In genomic region chr17:35021520-35022380, GRCh38 we compare ENCODE assay signal across 8 cellular contexts. TPM values are rescaled to one million over a fixed set of nuclear protein-coding genes. Genes with fewer than 3 reads are reported as not detected.
DNase-seq lines count a peak whose midpoint lies in the region; ATAC-seq, FAIRE-seq and TF ChIP-seq lines count a peak whose summit lies in the region.

No MANE protein-coding gene starts in this region.

- H3K9me3 ChIP-seq in HepG2 (ENCODE audit: low read length): no peaks in the 10 kb centered on the region
- H3K9me3 ChIP-seq in right lobe of liver: no peaks in the 10 kb centered on the region

- peaks cover 39 to 85% of the 10 kb centered on the region in 2 experiments for H3K36me3 ChIP-seq in HepG2 (replicated peaks in 1 of 2; ENCODE audit: control insufficient read depth in 1 of 2, insufficient read depth in 2 of 2, low read length in 2 of 2)
- H3K36me3 ChIP-seq in right lobe of liver: peaks cover 0 to 70% (median 10%) of the 10 kb centered on the region in 4 donors

- peaks cover 6% of the 10 kb centered on the region; the same call in 1 of the 2 replicates for H4K20me1 ChIP-seq in HepG2 (ENCODE audit: insufficient read depth, low read length)

- in situ Hi-C loops in HepG2 (cut with HindIII; ENCODE audit: extremely low pct_ligation_motif_present, low pct_unique_long_range_greater_than_20kb): no loop called here

- H3K27me3 ChIP-seq in HepG2 (ENCODE audit: control insufficient read depth in 1 of 2, insufficient read depth in 2 of 2, low read length in 2 of 2) (no peaks in the 10 kb centered on the region), right lobe of liver (no peaks in the 10 kb centered on the region)

- WGBS in HepG2 (ENCODE audit: low lambda C conversion rate): 99% methylated on average over 11 of the region's 11 CpGs
- 83% methylated on average over 9 of the region's 11 CpGs for WGBS in right lobe of liver (ENCODE audit: insufficient coverage, low coverage, low lambda C conversion rate, missing lambda C conversion rate)

- intact Hi-C loops in HepG2 (cut with micrococcal nuclease; ENCODE audit: unreplicated experiment) (loop anchor here (5.0 kb wide), 1 partner anchor 66 kb away; no protein-coding TSS in a partner anchor), right lobe of liver (cut with DNase I) (no loop called here), natural killer cell (cut with micrococcal nuclease) (loop anchor here (1.0 to 2.0 kb wide), 3 partner anchors 29 to 68 kb away; partner anchors contain the start of gene RFFL)

- POLR2A ChIA-PET in HepG2 (lab: Yijun Ruan, JAX): no interaction called here

- H3K27me3 Mint-ChIP-seq in chondrocyte (ENCODE audit: low read depth): no peaks in the 10 kb centered on the region
- H3K27me3 Mint-ChIP-seq in natural killer cell (ENCODE audit: low read depth in 2 of 2): no peaks in the 10 kb centered on the region

- H2AFZ ChIP-seq in HepG2 (ENCODE audit: low read length): no peak overlapping the region

- no peaks in the 10 kb centered on the region for H3K4me1 ChIP-seq in HepG2 (ENCODE audit: insufficient read depth, low read length)
- H3K4me1 ChIP-seq in right lobe of liver: peaks cover 0 to 22% (median 11%) of the 10 kb centered on the region in 4 donors

- DNase-seq in HepG2 (ENCODE audit: low spot score): no peak
- no peak for DNase-seq in right lobe of liver
- no peak for DNase-seq in chondrocyte (ENCODE audit: low spot score)
- no peak for DNase-seq in natural killer cell
- DNase-seq in hepatic stellate cell (ENCODE audit: low spot score): no peak
- no peak for DNase-seq in NCI-H1417 treated with DMSO at 0.1 percent for 48 hours (lab: John Stamatoyannopoulos, UW)
- no peak for DNase-seq in ureter (ENCODE audit: low spot score)

- no peak overlapping the region for H3K4me2 ChIP-seq in HepG2 (ENCODE audit: low read depth, low read length)

- H3K36me3 Mint-ChIP-seq in chondrocyte (ENCODE audit: low read depth): peaks cover 16% of the 10 kb centered on the region
- peaks cover 8% of the 10 kb centered on the region for H3K36me3 Mint-ChIP-seq in natural killer cell

- TF ChIP-seq RAD21 in HepG2 (CRISPR knock-in tag; IDR thresholded peaks at IDR 0.05): no peak

- TF ChIP-seq EP300 in HepG2 (IDR thresholded peaks at IDR 0.05; ENCODE audit: low read depth in 2 of 2, low read length in 2 of 2): no peak
- TF ChIP-seq EP300 in HepG2 (CRISPR knock-in tag; IDR thresholded peaks at IDR 0.05; ENCODE audit: borderline replicate concordance): no peak

- no peak for FAIRE-seq in HepG2 (lab: Jason Lieb, UNC)

- H3K27ac Mint-ChIP-seq in chondrocyte (ENCODE audit: unreplicated experiment) (peak overlapping the region; percentile 99), natural killer cell (peak overlapping the region; percentile 99)

- no TSS peak for BruUV-seq in HepG2 (replicated peaks; lab: Mats Ljungman, UMichigan)

- H3K4me3 Mint-ChIP-seq in chondrocyte (ENCODE audit: unreplicated experiment) (no peak overlapping the region), natural killer cell (peak overlapping the region; percentile 25)

- H3K27ac ChIP-seq in HepG2 (ENCODE audit: extremely low read length, insufficient read depth, low read length) (no peak overlapping the region), right lobe of liver (peak overlapping the region in 1 of 3 donors; percentile 49)

- ATAC-seq in HepG2: no peak
- ATAC-seq in right lobe of liver: no peak
- ATAC-seq in natural killer cell: no peak
- ATAC-seq in GM21447 (IDR thresholded peaks at IDR 0.05; ENCODE audit: unreplicated experiment): no peak

- H3K4me1 Mint-ChIP-seq in chondrocyte (ENCODE audit: low read depth): peaks cover 41% of the 10 kb centered on the region
- peaks cover 31 to 38% of the 10 kb centered on the region in 2 donors for H3K4me1 Mint-ChIP-seq in natural killer cell

- H3K4me3 ChIP-seq in HepG2 (replicated peaks in 1 of 3; ENCODE audit: insufficient read depth in 1 of 3, low read depth in 2 of 3, low read length in 3 of 3): no peak overlapping the region
- H3K4me3 ChIP-seq in right lobe of liver: no peak overlapping the region

- TF ChIP-seq POLR2A in HepG2 (IDR thresholded peaks at IDR 0.05; ENCODE audit: insufficient read depth in 1 of 2, low read depth in 2 of 2, low read length in 2 of 2): no peak
- TF ChIP-seq POLR2A in right lobe of liver (IDR thresholded peaks at IDR 0.05): no peak

- CTCF ChIA-PET in HepG2 (lab: Yijun Ruan, JAX; ENCODE audit: low intra/inter-chr PET ratio, low total read pairs): no interaction called here

- H3K9ac ChIP-seq in HepG2 (ENCODE audit: insufficient read depth, low read depth, low read length): no peak overlapping the region

- TF ChIP-seq CTCF in HepG2 (CRISPR knock-in tag; IDR thresholded peaks at IDR 0.05) (no peak), right lobe of liver (IDR thresholded peaks at IDR 0.05) (no peak), chondrocyte (IDR thresholded peaks at IDR 0.05) (no peak), natural killer cell (IDR thresholded peaks at IDR 0.05) (no peak)

- H3K9me3 Mint-ChIP-seq in chondrocyte (ENCODE audit: low read depth) (no peaks in the 10 kb centered on the region), natural killer cell (no peaks in the 10 kb centered on the region)

- H3K79me2 ChIP-seq in HepG2 (ENCODE audit: insufficient read depth, low read length): no peaks in the 10 kb centered on the region

TF ChIP-seq in HepG2, 621 proteins besides CTCF, POLR2A, EP300 and RAD21 (continues in another document):
- TF ChIP-seq, protein P1, sequence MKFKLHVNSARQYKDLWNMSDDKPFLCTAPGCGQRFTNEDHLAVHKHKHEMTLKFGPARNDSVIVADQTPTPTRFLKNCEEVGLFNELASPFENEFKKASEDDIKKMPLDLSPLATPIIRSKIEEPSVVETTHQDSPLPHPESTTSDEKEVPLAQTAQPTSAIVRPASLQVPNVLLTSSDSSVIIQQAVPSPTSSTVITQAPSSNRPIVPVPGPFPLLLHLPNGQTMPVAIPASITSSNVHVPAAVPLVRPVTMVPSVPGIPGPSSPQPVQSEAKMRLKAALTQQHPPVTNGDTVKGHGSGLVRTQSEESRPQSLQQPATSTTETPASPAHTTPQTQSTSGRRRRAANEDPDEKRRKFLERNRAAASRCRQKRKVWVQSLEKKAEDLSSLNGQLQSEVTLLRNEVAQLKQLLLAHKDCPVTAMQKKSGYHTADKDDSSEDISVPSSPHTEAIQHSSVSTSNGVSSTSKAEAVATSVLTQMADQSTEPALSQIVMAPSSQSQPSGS (CRISPR knock-in tag; IDR thresholded peaks at IDR 0.05): no peak

RNA-seq across cellular contexts. Expression of gene LIG3, which starts 41.4 kb away (rescaled TPM):
- 34.5 and 36.2 TPM in 2 replicates for total RNA-seq in HepG2 (2016; rRNA removed; fragmentation: Illumina TruSeq; extraction: Trizol)
- 10.9 and 13.1 TPM in 2 replicates for total RNA-seq in HepG2 (2016; cell fraction: cytosol; rRNA removed; fragmentation: Illumina TruSeq; extraction: Trizol; ENCODE audit: low read depth)
- total RNA-seq in HepG2 (2016; cell fraction: insoluble cytoplasmic fraction; rRNA removed; fragmentation: Illumina TruSeq; extraction: Trizol): 31.5 and 37.3 TPM in 2 replicates
- 11.5 and 12.7 TPM in 2 replicates for total RNA-seq in HepG2 (2016; cell fraction: membrane; rRNA removed; fragmentation: Illumina TruSeq; extraction: Trizol)
- total RNA-seq in HepG2 (2016; cell fraction: nucleus; rRNA removed; fragmentation: Illumina TruSeq; extraction: Trizol): 48.1 and 52.8 TPM in 2 replicates
- 23.7 and 34.4 TPM in 2 replicates for polyA plus RNA-seq in HepG2 (2011; rRNA removed)
- polyA plus RNA-seq in HepG2 (2011; cell fraction: cytosol; rRNA removed): 23.0 and 25.2 TPM in 2 replicates
- 59.1 and 70.4 TPM in 2 replicates for polyA plus RNA-seq in HepG2 (2011; cell fraction: nucleus; rRNA removed)
- 15.1 and 16.4 TPM in 2 replicates for polyA plus RNA-seq in HepG2 (2012)
- polyA plus RNA-seq in HepG2 (2016; cell fraction: cytosol; fragmentation: Illumina TruSeq; extraction: Trizol; ENCODE audit: low read depth): 1.9 and 3.1 TPM in 2 replicates
- polyA plus RNA-seq in HepG2 (2016; cell fraction: insoluble cytoplasmic fraction; fragmentation: Illumina TruSeq; extraction: Trizol; ENCODE audit: low read depth): 29.2 and 30.6 TPM in 2 replicates
- polyA plus RNA-seq in HepG2 (2016; cell fraction: membrane; fragmentation: Illumina TruSeq; extraction: Trizol; ENCODE audit: low read depth): 4.0 and 4.9 TPM in 2 replicates
- 33.0 and 38.6 TPM in 2 replicates for polyA plus RNA-seq in HepG2 (2016; cell fraction: nucleus; fragmentation: Illumina TruSeq; extraction: Trizol; ENCODE audit: insufficient read depth, low read depth)
- polyA minus RNA-seq in HepG2 (2011; rRNA and poly(A)+ RNA removed; ENCODE audit: low replicate concordance): 99.8 and 102 TPM in 2 replicates
- 35.2 and 41.3 TPM in 2 replicates for polyA minus RNA-seq in HepG2 (2011; cell fraction: cytosol; rRNA and poly(A)+ RNA removed)
- 104 and 116 TPM in 2 replicates for polyA minus RNA-seq in HepG2 (2011; cell fraction: nucleus; rRNA and poly(A)+ RNA removed)
- total RNA-seq in right lobe of liver: 10 to 100 TPM; 10.6 to 17.0 (median 12.2) TPM
- 26.0 to 40.4 TPM (median 28.8 TPM) in 3 replicates for total RNA-seq in chondrocyte
- total RNA-seq in natural killer cell: 10 to 100 TPM; 70.2 to 83.7 (median 72.0) TPM
- 79.0 TPM for total RNA-seq in ureter

RNA-seq across cellular contexts. Expression of gene RFFL, which starts 41.8 kb away (rescaled TPM):
- total RNA-seq in HepG2 (2016; rRNA removed; fragmentation: Illumina TruSeq; extraction: Trizol): 24.3 and 36.7 TPM in 2 replicates
- total RNA-seq in HepG2 (2016; cell fraction: cytosol; rRNA removed; fragmentation: Illumina TruSeq; extraction: Trizol; ENCODE audit: low read depth): 11.0 and 13.7 TPM in 2 replicates
- total RNA-seq in HepG2 (2016; cell fraction: insoluble cytoplasmic fraction; rRNA removed; fragmentation: Illumina TruSeq; extraction: Trizol): 22.7 and 31.6 TPM in 2 replicates
- total RNA-seq in HepG2 (2016; cell fraction: membrane; rRNA removed; fragmentation: Illumina TruSeq; extraction: Trizol): 39.1 and 40.3 TPM in 2 replicates
- total RNA-seq in HepG2 (2016; cell fraction: nucleus; rRNA removed; fragmentation: Illumina TruSeq; extraction: Trizol): 13.3 and 16.7 TPM in 2 replicates
- polyA plus RNA-seq in HepG2 (2011; rRNA removed): 45.0 and 48.6 TPM in 2 replicates
- 37.7 and 39.6 TPM in 2 replicates for polyA plus RNA-seq in HepG2 (2011; cell fraction: cytosol; rRNA removed)
- 15.8 and 19.4 TPM in 2 replicates for polyA plus RNA-seq in HepG2 (2011; cell fraction: nucleus; rRNA removed)
- 25.0 and 25.8 TPM in 2 replicates for polyA plus RNA-seq in HepG2 (2012)
- 11.2 and 16.3 TPM in 2 replicates for polyA plus RNA-seq in HepG2 (2016; cell fraction: cytosol; fragmentation: Illumina TruSeq; extraction: Trizol; ENCODE audit: low read depth)
- polyA plus RNA-seq in HepG2 (2016; cell fraction: insoluble cytoplasmic fraction; fragmentation: Illumina TruSeq; extraction: Trizol; ENCODE audit: low read depth): 27.5 and 31.8 TPM in 2 replicates
- 21.0 and 25.2 TPM in 2 replicates for polyA plus RNA-seq in HepG2 (2016; cell fraction: membrane; fragmentation: Illumina TruSeq; extraction: Trizol; ENCODE audit: low read depth)
- polyA plus RNA-seq in HepG2 (2016; cell fraction: nucleus; fragmentation: Illumina TruSeq; extraction: Trizol; ENCODE audit: insufficient read depth, low read depth): 21.9 and 23.1 TPM in 2 replicates
- 73.6 and 201 TPM in 2 replicates for polyA minus RNA-seq in HepG2 (2011; rRNA and poly(A)+ RNA removed; ENCODE audit: low replicate concordance)
- polyA minus RNA-seq in HepG2 (2011; cell fraction: cytosol; rRNA and poly(A)+ RNA removed): 42.6 and 53.0 TPM in 2 replicates
- polyA minus RNA-seq in HepG2 (2011; cell fraction: nucleus; rRNA and poly(A)+ RNA removed): 26.3 and 29.8 TPM in 2 replicates
- total RNA-seq in right lobe of liver: 10 to 100 TPM; 29.0 to 39.0 (median 34.1) TPM
- 11.1 to 16.5 TPM (median 14.0 TPM) in 3 replicates for total RNA-seq in chondrocyte
- total RNA-seq in natural killer cell: 10 to 100 TPM; 50.0 to 86.6 (median 75.9) TPM
- total RNA-seq in ureter: 40.1 TPM

Comparison
In these comparisons a context has a peak if more than half of its experiments do, and no peak if none do; other contexts are left out.
1. intact Hi-C loops: an anchor here in HepG2 (5.0 kb wide) and natural killer cell (1.0 to 2.0 kb wide); none called in right lobe of liver.